ENCODE assay signal across 27 cellular contexts in the genomic region with DNA sequence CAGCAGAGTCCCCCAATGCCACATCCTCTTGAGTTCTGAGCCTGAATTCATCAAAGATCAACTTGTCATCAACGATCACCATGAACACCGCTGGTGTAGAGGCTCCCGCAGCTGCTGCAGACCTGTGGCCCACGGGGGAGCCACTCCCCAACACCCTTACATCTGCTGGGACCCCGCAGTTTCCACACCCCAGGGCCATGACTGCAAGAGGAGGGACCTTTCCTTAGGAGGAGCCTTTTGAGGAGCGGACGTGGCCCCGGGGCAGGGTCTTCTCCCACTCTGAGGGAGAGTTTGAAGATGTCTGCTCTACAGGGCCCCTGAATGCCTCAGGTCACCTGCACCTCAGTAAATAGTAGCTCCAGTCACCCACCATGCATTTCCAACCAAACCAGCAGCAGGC. TPM values are rescaled to one million over a fixed set of nuclear protein-coding genes. Genes with fewer than 3 reads are reported as not detected.
DNase-seq lines count a peak whose midpoint lies in the region; TF ChIP-seq lines count a peak whose summit lies in the region.
"Had no signal": no experiment of that assay in that cellular context is flagged by ENCODE, and none has a peak within 500 bp of the region (broad histone marks: within the 10 kb centered on the region; RNA-seq: fewer than 3 reads in every experiment).

No MANE protein-coding gene starts in this region.

- peaks cover 26% of the 10 kb centered on the region for H3K4me1 Mint-ChIP-seq in activated naive CD4-positive, alpha-beta T cell treated with anti-CD3 and anti-CD28 coated beads, Interleukin-2, amount 10 ng/mL, durations not matched to agents 7 days and 5 days
- H3K4me1 Mint-ChIP-seq in activated T-helper 2 cell treated with anti-CD3 and anti-CD28 coated beads, Interferon-gamma antibody, Interleukin-2, Interleukin-4, amounts not matched to agents 10 μg/mL and 5 μg/mL and 100 μg/mL, durations not matched to agents 14 hours and 24 hours and 36 hours (ENCODE audit: low read depth) = peaks cover 24% of the 10 kb centered on the region

- no peak overlapping the region for H3K27ac Mint-ChIP-seq in activated naive CD4-positive, alpha-beta T cell treated with anti-CD3 and anti-CD28 coated beads, Interleukin-2, amount 10 ng/mL, durations not matched to agents 7 days and 5 days
- no peak overlapping the region for H3K27ac Mint-ChIP-seq in activated T-helper 2 cell treated with anti-CD3 and anti-CD28 coated beads, Interferon-gamma antibody, Interleukin-2, Interleukin-4, amounts not matched to agents 10 μg/mL and 5 μg/mL and 100 μg/mL, durations not matched to agents 14 hours and 24 hours and 36 hours
- H3K27ac Mint-ChIP-seq: T-helper 2 cell treated with Interferon-gamma antibody and Interleukin-4, amounts not matched to agents 5 μg/mL and 100 μg/mL, for 36 hours had no signal

- no peaks in the 10 kb centered on the region for H4K20me1 ChIP-seq in Loucy (ENCODE audit: insufficient read depth, low read length, poor library complexity, severe bottlenecking)

- no peak overlapping the region for H3K9ac ChIP-seq in Loucy (ENCODE audit: low read depth, low read length, poor library complexity, severe bottlenecking)

- no peaks in the 10 kb centered on the region for H3K9me2 ChIP-seq in Loucy (replicated peaks; ENCODE audit: low read depth, low read length)

- H3K27me3 ChIP-seq in Loucy (ENCODE audit: insufficient read depth, low read length, poor library complexity, severe bottlenecking) = no peaks in the 10 kb centered on the region
- H3K27me3 ChIP-seq: colonic mucosa, gastroesophageal sphincter, MG63, right lobe of liver, stomach, uterus had no signal

- H2AFZ ChIP-seq in Loucy (ENCODE audit: low read length) = no peak overlapping the region

- H3K4me2 ChIP-seq in Loucy (ENCODE audit: low read depth, low read length, poor library complexity, severe bottlenecking) = peak overlapping the region; percentile 78

- intact Hi-C loops in activated T-helper 2 cell treated with anti-CD3 and anti-CD28 coated beads, Interferon-gamma antibody, Interleukin-2, Interleukin-4, amounts not matched to agents 10 μg/mL and 5 μg/mL and 100 μg/mL, durations not matched to agents 14 hours and 24 hours and 36 hours (cut with micrococcal nuclease) = loop anchor here (5.0 kb wide), 2 partner anchors 126 to 241 kb away; no protein-coding TSS in a partner anchor
- intact Hi-C loops in posterior vena cava (cut with DNase I) = no loop called here

- peaks cover 81% of the 10 kb centered on the region for H3K79me2 ChIP-seq in Loucy (ENCODE audit: insufficient read depth, low read length)

- peaks cover 40% of the 10 kb centered on the region for H3K4me1 ChIP-seq in Loucy (ENCODE audit: insufficient read depth, low read length, poor library complexity, severe bottlenecking)
- H3K4me1 ChIP-seq: colonic mucosa had no signal

- CTCF ChIA-PET in activated naive CD4-positive, alpha-beta T cell treated with anti-CD3 and anti-CD28 coated beads, Interleukin-2, amount 10 ng/mL, durations not matched to agents 7 days and 5 days (lab: Charles Lee) = interaction anchor here (1.2 kb wide), 1 partner anchor 231 kb away, joined by 5 read pairs; no protein-coding TSS in a partner anchor

- H3K4me3 Mint-ChIP-seq in activated naive CD4-positive, alpha-beta T cell treated with anti-CD3 and anti-CD28 coated beads, Interleukin-2, amount 10 ng/mL, durations not matched to agents 7 days and 5 days = peak overlapping the region; percentile 13
- H3K4me3 Mint-ChIP-seq in activated T-helper 2 cell treated with anti-CD3 and anti-CD28 coated beads, Interferon-gamma antibody, Interleukin-2, Interleukin-4, amounts not matched to agents 10 μg/mL and 5 μg/mL and 100 μg/mL, durations not matched to agents 14 hours and 24 hours and 36 hours (ENCODE audit: low read depth) = peak overlapping the region; percentile 39
- H3K4me3 Mint-ChIP-seq: T-helper 2 cell treated with Interferon-gamma antibody and Interleukin-4, amounts not matched to agents 5 μg/mL and 100 μg/mL, for 36 hours had no signal

- TF ChIP-seq CTCF in Loucy (conservative IDR thresholded peaks at IDR 0.05; ENCODE audit: low read length) = no peak

- H3K27me3 Mint-ChIP-seq in activated naive CD4-positive, alpha-beta T cell treated with anti-CD3 and anti-CD28 coated beads, Interleukin-2, amount 10 ng/mL, durations not matched to agents 7 days and 5 days = no peaks in the 10 kb centered on the region
- no peaks in the 10 kb centered on the region for H3K27me3 Mint-ChIP-seq in activated T-helper 2 cell treated with anti-CD3 and anti-CD28 coated beads, Interferon-gamma antibody, Interleukin-2, Interleukin-4, amounts not matched to agents 10 μg/mL and 5 μg/mL and 100 μg/mL, durations not matched to agents 14 hours and 24 hours and 36 hours (ENCODE audit: low read depth)
- H3K27me3 Mint-ChIP-seq: progenitor cell of endocrine pancreas had no signal

- no peaks in the 10 kb centered on the region for H3K9me3 Mint-ChIP-seq in activated naive CD4-positive, alpha-beta T cell treated with anti-CD3 and anti-CD28 coated beads, Interleukin-2, amount 10 ng/mL, durations not matched to agents 7 days and 5 days
- H3K9me3 Mint-ChIP-seq in activated T-helper 2 cell treated with anti-CD3 and anti-CD28 coated beads, Interferon-gamma antibody, Interleukin-2, Interleukin-4, amounts not matched to agents 10 μg/mL and 5 μg/mL and 100 μg/mL, durations not matched to agents 14 hours and 24 hours and 36 hours = no peaks in the 10 kb centered on the region
- H3K9me3 Mint-ChIP-seq: T-helper 2 cell treated with Interferon-gamma antibody and Interleukin-4, amounts not matched to agents 5 μg/mL and 100 μg/mL, for 36 hours had no signal

- H3K36me3 Mint-ChIP-seq in activated naive CD4-positive, alpha-beta T cell treated with anti-CD3 and anti-CD28 coated beads, Interleukin-2, amount 10 ng/mL, durations not matched to agents 7 days and 5 days = peaks cover 2% of the 10 kb centered on the region
- H3K36me3 Mint-ChIP-seq in activated T-helper 2 cell treated with anti-CD3 and anti-CD28 coated beads, Interferon-gamma antibody, Interleukin-2, Interleukin-4, amounts not matched to agents 10 μg/mL and 5 μg/mL and 100 μg/mL, durations not matched to agents 14 hours and 24 hours and 36 hours (ENCODE audit: low read depth) = peaks cover 21% of the 10 kb centered on the region

- no peaks in the 10 kb centered on the region for H3K9me3 ChIP-seq in Loucy (ENCODE audit: insufficient read depth, low read depth, low read length)
- H3K9me3 ChIP-seq: colonic mucosa, gastroesophageal sphincter, lower lobe of right lung, MG63, right lobe of liver, stomach, uterus had no signal

- no peaks in the 10 kb centered on the region for H3K36me3 ChIP-seq in Loucy (ENCODE audit: insufficient read depth, low read length)
- H3K36me3 ChIP-seq: colonic mucosa, lower lobe of right lung, right lobe of liver, uterus had no signal

- H3K4me3 ChIP-seq in Loucy (ENCODE audit: low read length, poor library complexity, severe bottlenecking) = peak overlapping the region; percentile 83
- H3K4me3 ChIP-seq: colonic mucosa, gastroesophageal sphincter, lower lobe of right lung, MG63, right lobe of liver, SK-N-MC, stomach, uterus had no signal

- no peak for DNase-seq in activated naive CD4-positive, alpha-beta T cell treated with anti-CD3 and anti-CD28 coated beads, Interleukin-2, amount 10 ng/mL, durations not matched to agents 7 days and 5 days
- DNase-seq in activated naive CD4-positive, alpha-beta T cell treated with Interleukin-2 at 50 U/mL for 16 hours = no peak
- DNase-seq in activated T-helper 2 cell treated with anti-CD3 and anti-CD28 coated beads, Interferon-gamma antibody, Interleukin-2, Interleukin-4, amounts not matched to agents 10 μg/mL and 5 μg/mL and 100 μg/mL, durations not matched to agents 14 hours and 24 hours and 36 hours (ENCODE audit: low spot score) = no peak
- DNase-seq in posterior vena cava (ENCODE audit: low spot score) (peak; percentile 78), HUDEP-2 (lab: John Stamatoyannopoulos, UW; ENCODE audit: unreplicated experiment in 76 of 76) (no peak), HK-2 (ENCODE audit: unreplicated experiment) (no peak), putamen (ENCODE audit: low spot score) (no peak)
- DNase-seq: activated CD4-positive, alpha-beta T cell treated with anti-CD3 and anti-CD28 coated beads for 4 hours; colonic mucosa; DMS 273 treated with DMSO at 0.1 percent for 48 hours; effector CD4-positive, alpha-beta T cell; KBM-7; kidney glomerular epithelial cell; lower lobe of right lung; MG63; NCI-H1105 treated with DMSO at 0.1 percent for 48 hours; NCI-H1930; NCI-H2171 treated with DMSO at 0.1 percent for 48 hours; NCI-H510A treated with DMSO at 0.1 percent for 48 hours; right lobe of liver; stomach; uterus had no signal

- H3F3A ChIP-seq in Loucy (ENCODE audit: low read depth) = no peaks in the 10 kb centered on the region

RNA-seq across cellular contexts. Expression of a gene that starts 2.7 kb away (rescaled TPM):
- 16.2 and 18.2 TPM in 2 replicates for total RNA-seq in activated T-helper 2 cell treated with anti-CD3 and anti-CD28 coated beads, Interferon-gamma antibody, Interleukin-2, Interleukin-4, amounts not matched to agents 10 μg/mL and 5 μg/mL and 100 μg/mL, durations not matched to agents 14 hours and 24 hours and 36 hours
- 1 to 10 TPM; 2.9 to 5.0 TPM for total RNA-seq in posterior vena cava
